20 cellular contexts compared by ENCODE assay signal in genomic region chr16:22302776-22303363, GRCh38. TPM values are rescaled to one million over a fixed set of nuclear protein-coding genes. Genes with fewer than 3 reads are reported as not detected.
DNase-seq lines count a peak whose midpoint lies in the region; ATAC-seq and TF ChIP-seq lines count a peak whose summit lies in the region.
"Had no signal": no experiment of that assay in that cellular context is flagged by ENCODE, and none has a peak within 500 bp of the region (broad histone marks: within the 10 kb centered on the region; RNA-seq: fewer than 3 reads in every experiment).

No MANE protein-coding gene starts in this region.

- intact Hi-C loops in posterior vena cava (cut with DNase I), result no loop called here

- peaks cover 96% of the 10 kb centered on the region for H3K36me3 Mint-ChIP-seq in activated T-cell treated with anti-CD3 and anti-CD28 coated beads, Interleukin-2, amount 50 U/mL, for 24 hours (ENCODE audit: low read depth)
- H3K36me3 Mint-ChIP-seq in IgD-negative memory B cell (peaks cover 3% of the 10 kb centered on the region), endothelial cell (ENCODE audit: low read depth, unreplicated experiment) (peaks cover 24% of the 10 kb centered on the region)
- H3K36me3 Mint-ChIP-seq in activated CD8-positive, alpha-beta memory T cell treated with anti-CD3 and anti-CD28 coated beads, Interleukin-2, amount 10 ng/mL, durations not matched to agents 7 days and 5 days, result peaks cover 12% of the 10 kb centered on the region

- no peak for ATAC-seq in activated CD8-positive, alpha-beta memory T cell treated with anti-CD3 and anti-CD28 coated beads, Interleukin-2, amount 10 ng/mL, durations not matched to agents 7 days and 5 days
- ATAC-seq in HG03342 (IDR thresholded peaks at IDR 0.05; ENCODE audit: unreplicated experiment), result no peak
- ATAC-seq: HCT116 had no signal

- no peaks in the 10 kb centered on the region for H3K9me3 Mint-ChIP-seq in activated T-cell treated with anti-CD3 and anti-CD28 coated beads, Interleukin-2, amount 50 U/mL, for 24 hours
- no peaks in the 10 kb centered on the region for H3K9me3 Mint-ChIP-seq in IgD-negative memory B cell
- no peaks in the 10 kb centered on the region for H3K9me3 Mint-ChIP-seq in endothelial cell (ENCODE audit: unreplicated experiment)
- no peaks in the 10 kb centered on the region for H3K9me3 Mint-ChIP-seq in activated CD8-positive, alpha-beta memory T cell treated with anti-CD3 and anti-CD28 coated beads, Interleukin-2, amount 10 ng/mL, durations not matched to agents 7 days and 5 days (ENCODE audit: low read depth)

- H3K4me3 Mint-ChIP-seq in activated T-cell treated with anti-CD3 and anti-CD28 coated beads, Interleukin-2, amount 50 U/mL, for 24 hours, result no peak overlapping the region
- H3K4me3 Mint-ChIP-seq in IgD-negative memory B cell (peak overlapping the region in 1 of 4 donors; percentile 31), endothelial cell (ENCODE audit: unreplicated experiment) (peak overlapping the region; percentile 51)
- H3K4me3 Mint-ChIP-seq in activated CD8-positive, alpha-beta memory T cell treated with anti-CD3 and anti-CD28 coated beads, Interleukin-2, amount 10 ng/mL, durations not matched to agents 7 days and 5 days, result no peak overlapping the region
- H3K4me3 Mint-ChIP-seq: B cell had no signal

- CTCF ChIA-PET in activated CD8-positive, alpha-beta memory T cell treated with anti-CD3 and anti-CD28 coated beads, Interleukin-2, amount 10 ng/mL, durations not matched to agents 7 days and 5 days (lab: Charles Lee), result interaction anchor here (2.1 kb wide), 1 partner anchor 94 kb away, joined by 6 read pairs; no protein-coding TSS in a partner anchor

- peaks cover 47% of the 10 kb centered on the region for H3K4me1 Mint-ChIP-seq in activated T-cell treated with anti-CD3 and anti-CD28 coated beads, Interleukin-2, amount 50 U/mL, for 24 hours (ENCODE audit: low read depth)
- H3K4me1 Mint-ChIP-seq in IgD-negative memory B cell, result peaks cover 23 to 30% (median 26%) of the 10 kb centered on the region in 3 donors
- H3K4me1 Mint-ChIP-seq in endothelial cell (ENCODE audit: unreplicated experiment), result peaks cover 6% of the 10 kb centered on the region
- H3K4me1 Mint-ChIP-seq in activated CD8-positive, alpha-beta memory T cell treated with anti-CD3 and anti-CD28 coated beads, Interleukin-2, amount 10 ng/mL, durations not matched to agents 7 days and 5 days, result peaks cover 27% of the 10 kb centered on the region

- no peak for TF ChIP-seq CTCF in endothelial cell (IDR thresholded peaks at IDR 0.05; ENCODE audit: unreplicated experiment)

- no peaks in the 10 kb centered on the region for H3K27me3 Mint-ChIP-seq in activated T-cell treated with anti-CD3 and anti-CD28 coated beads, Interleukin-2, amount 50 U/mL, for 24 hours
- H3K27me3 Mint-ChIP-seq in IgD-negative memory B cell (no peaks in the 10 kb centered on the region), endothelial cell (ENCODE audit: unreplicated experiment) (peaks cover 9% of the 10 kb centered on the region)
- no peaks in the 10 kb centered on the region for H3K27me3 Mint-ChIP-seq in activated CD8-positive, alpha-beta memory T cell treated with anti-CD3 and anti-CD28 coated beads, Interleukin-2, amount 10 ng/mL, durations not matched to agents 7 days and 5 days
- H3K27me3 Mint-ChIP-seq: B cell; CD4-positive, alpha-beta memory T cell had no signal

- H3K27ac Mint-ChIP-seq in activated T-cell treated with anti-CD3 and anti-CD28 coated beads, Interleukin-2, amount 50 U/mL, for 24 hours, result peak overlapping the region; percentile 37
- H3K27ac Mint-ChIP-seq in IgD-negative memory B cell (peak overlapping the region in 2 of 3 donors; percentile 34 to 80), endothelial cell (ENCODE audit: unreplicated experiment) (no peak overlapping the region)
- no peak overlapping the region for H3K27ac Mint-ChIP-seq in activated CD8-positive, alpha-beta memory T cell treated with anti-CD3 and anti-CD28 coated beads, Interleukin-2, amount 10 ng/mL, durations not matched to agents 7 days and 5 days
- H3K27ac Mint-ChIP-seq: B cell had no signal

- H3K9me3 ChIP-seq in MG63, result no peaks in the 10 kb centered on the region

- no peaks in the 10 kb centered on the region for H3K27me3 ChIP-seq in MG63

- DNase-seq in activated T-cell treated with anti-CD3 and anti-CD28 coated beads, Interleukin-2, amount 50 U/mL, for 24 hours, result no peak
- DNase-seq in activated T-cell treated with anti-CD3 and anti-CD28 coated beads, Interleukin-2, amount 50 U/mL, for 48 hours, result no peak
- DNase-seq in endothelial cell (ENCODE audit: low spot score) (no peak), posterior vena cava (ENCODE audit: low spot score) (peak; percentile 59), MG63 (no peak)
- DNase-seq in activated CD8-positive, alpha-beta memory T cell treated with anti-CD3 and anti-CD28 coated beads, Interleukin-2, amount 10 ng/mL, durations not matched to agents 7 days and 5 days, result no peak
- DNase-seq: 8988T; CD4-positive, alpha-beta memory T cell; KBM-7; NCI-H1105 treated with DMSO at 0.1 percent for 48 hours; NCI-H1694 treated with DMSO at 0.1 percent for 48 hours; NCI-H2107; NCI-H510A; NCI-H748 treated with DMSO at 0.1 percent for 48 hours; NK-92 treated with Interleukin-12 subunit alpha and Interleukin-12 subunit beta, amount 100 ng/mL, for 24 hours; Right ventricle myocardium superior had no signal

- peaks cover 83% of the 10 kb centered on the region for H3K36me3 ChIP-seq in MG63

- no peak overlapping the region for H3K4me3 ChIP-seq in MG63

RNA-seq across cellular contexts. Expression of gene POLR3E, which starts 5.7 kb away (rescaled TPM):
- polyA plus RNA-seq in IgD-negative memory B cell, result 10.7 TPM
- total RNA-seq in endothelial cell (ENCODE audit: unreplicated experiment) (47.3 TPM), posterior vena cava (10 to 100 TPM; 28.6 to 33.0 TPM)
- 10 to 100 TPM; 56.5 to 88.0 TPM for total RNA-seq in activated CD8-positive, alpha-beta memory T cell treated with anti-CD3 and anti-CD28 coated beads, Interleukin-2, amount 10 ng/mL, durations not matched to agents 7 days and 5 days
- total RNA-seq in MG63 (2014; rRNA removed; shearing (Covaris generic); ENCODE audit: low replicate concordance), result 51.9 and 81.6 TPM in 2 replicates

Comparison
In these comparisons a context has a peak if more than half of its experiments do, and no peak if none do; other contexts are left out.
1. H3K27ac Mint-ChIP-seq: peak in activated T-cell treated with anti-CD3 and anti-CD28 coated beads, Interleukin-2, amount 50 U/mL, for 24 hours (single experiment) and IgD-negative memory B cell (2 of 3); none in endothelial cell (single experiment) and activated CD8-positive, alpha-beta memory T cell treated with anti-CD3 and anti-CD28 coated beads, Interleukin-2, amount 10 ng/mL, durations not matched to agents 7 days and 5 days (single experiment).